ENCODE assay signal across 12 cellular contexts in the genomic region with DNA sequence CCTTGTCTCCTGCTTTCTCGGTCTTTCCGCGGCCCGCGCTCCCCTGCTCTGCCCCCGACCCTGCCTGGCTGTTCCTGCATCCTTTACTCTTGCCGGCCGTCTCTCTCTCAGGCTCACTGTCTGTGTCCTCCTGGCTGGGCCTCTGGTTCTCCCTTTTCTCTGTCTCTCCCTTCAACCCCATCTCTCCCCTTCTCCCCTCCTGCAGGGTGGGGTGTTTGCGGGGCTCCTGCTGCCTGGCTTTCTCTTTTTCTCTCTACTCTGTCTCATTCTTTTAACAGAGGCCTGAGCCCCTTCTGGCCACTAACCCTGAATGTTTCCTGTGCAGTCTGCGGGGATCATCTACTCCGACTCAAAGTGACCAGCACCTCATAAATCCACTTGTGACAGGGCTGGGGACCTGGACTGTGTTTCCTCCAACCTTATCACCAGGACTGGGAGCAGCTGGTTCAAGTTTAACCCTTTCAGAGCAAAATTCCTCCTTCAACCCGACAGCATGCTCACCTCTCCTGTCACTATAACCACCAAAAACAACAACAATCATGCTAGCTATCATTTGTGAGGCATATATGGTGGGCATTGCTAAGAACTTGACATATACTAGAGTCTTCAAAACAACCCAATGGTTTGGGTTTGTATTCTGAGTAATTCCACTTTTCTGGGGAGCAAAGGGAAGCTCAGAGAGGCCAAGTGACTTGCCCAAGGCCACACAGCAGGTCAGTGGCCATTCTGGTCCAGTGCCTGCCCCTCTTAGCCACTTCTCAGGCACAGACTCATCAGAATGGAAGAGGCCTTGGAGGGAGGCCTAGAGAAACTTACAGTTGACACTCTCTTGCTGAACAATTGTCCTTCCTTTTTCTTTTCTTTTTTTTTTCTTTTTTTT. TPM values are rescaled to one million over a fixed set of nuclear protein-coding genes. Genes with fewer than 3 reads are reported as not detected.
A peak's percentile ranks its signal among the peaks of the same experiment; 100 is the strongest.
DNase-seq lines count a peak whose midpoint lies in the region; ATAC-seq and TF ChIP-seq lines count a peak whose summit lies in the region.
"Had no signal": no experiment of that assay in that cellular context is flagged by ENCODE, and none has a peak within 500 bp of the region (broad histone marks: within the 10 kb centered on the region; RNA-seq: fewer than 3 reads in every experiment).

No MANE protein-coding gene starts in this region.

- no peak overlapping the region for H3K4ac ChIP-seq in mesendoderm (ENCODE audit: low read depth, low read length)

- POLR2A ChIA-PET in MCF 10A (lab: Yijun Ruan, JAX), result interaction anchor here (0.6 kb wide), 1 partner anchor 97 kb away, joined by 3 read pairs; no protein-coding TSS in a partner anchor

- H3K36me3 Mint-ChIP-seq in MCF 10A (ENCODE audit: insufficient read depth, unreplicated experiment), result no peaks in the 10 kb centered on the region
- H3K36me3 Mint-ChIP-seq in activated naive CD8-positive, alpha-beta T cell treated with anti-CD3 and anti-CD28 coated beads for 36 hours, result no peaks in the 10 kb centered on the region

- H3K18ac ChIP-seq in mesendoderm (ENCODE audit: low read length), result no peak overlapping the region

- peak overlapping the region; percentile 48 for H3K9ac ChIP-seq in mesendoderm (ENCODE audit: low read length)

- H3K27me3 Mint-ChIP-seq in MCF 10A (ENCODE audit: insufficient read depth, unreplicated experiment), result peaks cover 46% of the 10 kb centered on the region
- peaks cover 55% of the 10 kb centered on the region for H3K27me3 Mint-ChIP-seq in activated naive CD8-positive, alpha-beta T cell treated with anti-CD3 and anti-CD28 coated beads for 36 hours

- H2BK5ac ChIP-seq in mesendoderm (ENCODE audit: low read length), result no peak overlapping the region

- no TSS peak for BruUV-seq in MCF 10A (replicated peaks; lab: Mats Ljungman, UMichigan)

- TF ChIP-seq EP300 in upper lobe of left lung (IDR thresholded peaks at IDR 0.05), result no peak

- H3K27ac Mint-ChIP-seq in MCF 10A (ENCODE audit: low read depth, unreplicated experiment), result no peak overlapping the region
- H3K27ac Mint-ChIP-seq in activated naive CD8-positive, alpha-beta T cell treated with anti-CD3 and anti-CD28 coated beads for 36 hours, result no peak overlapping the region
- H3K27ac Mint-ChIP-seq: activated B cell treated with CpG ODN at 0.5 μM for 24 hours; CD4-positive, alpha-beta T cell had no signal

- H4K8ac ChIP-seq in mesendoderm (ENCODE audit: low read depth, low read length), result no peak overlapping the region

- intact Hi-C loops in breast epithelium (cut with DNase I; ENCODE audit: low total_unique reads), result no loop called here
- intact Hi-C loops in MCF 10A (cut with micrococcal nuclease), result no loop called here

- no peak overlapping the region for H2BK120ac ChIP-seq in mesendoderm (ENCODE audit: low read depth, low read length)

- no peak for ATAC-seq in upper lobe of left lung (ENCODE audit: low FRiP score in 2 of 2)
- ATAC-seq in activated CD4-positive, CD25-positive, alpha-beta regulatory T cell treated with anti-CD3 and anti-CD28 coated beads, Interleukin-2, amount 50 U/mL, for 24 hours, result no peak
- no peak for ATAC-seq in HG02885 (IDR thresholded peaks at IDR 0.05; ENCODE audit: poor library complexity, unreplicated experiment)

- H3K56ac ChIP-seq in mesendoderm (ENCODE audit: low read length), result peak overlapping the region; percentile 80

- H3K9me3 ChIP-seq in breast epithelium, result no peaks in the 10 kb centered on the region
- no peaks in the 10 kb centered on the region for H3K9me3 ChIP-seq in upper lobe of left lung
- H3K9me3 ChIP-seq: ascending aorta had no signal

- no peak overlapping the region for H2AK5ac ChIP-seq in mesendoderm (ENCODE audit: low read length)

- H4K5ac ChIP-seq in mesendoderm (ENCODE audit: low read length), result no peak overlapping the region

- H3K9me3 Mint-ChIP-seq in MCF 10A (ENCODE audit: unreplicated experiment), result no peaks in the 10 kb centered on the region
- no peaks in the 10 kb centered on the region for H3K9me3 Mint-ChIP-seq in activated naive CD8-positive, alpha-beta T cell treated with anti-CD3 and anti-CD28 coated beads for 36 hours
- H3K9me3 Mint-ChIP-seq: activated B cell treated with CpG ODN at 0.5 μM for 24 hours; CD4-positive, alpha-beta T cell had no signal

- H3K4me3 Mint-ChIP-seq in MCF 10A (ENCODE audit: unreplicated experiment), result no peak overlapping the region
- peak overlapping the region; percentile 72 for H3K4me3 Mint-ChIP-seq in activated naive CD8-positive, alpha-beta T cell treated with anti-CD3 and anti-CD28 coated beads for 36 hours
- H3K4me3 Mint-ChIP-seq: activated B cell treated with CpG ODN at 0.5 μM for 24 hours; CD4-positive, alpha-beta T cell had no signal

- TF ChIP-seq POLR2A in breast epithelium (IDR thresholded peaks at IDR 0.05) (no peak), upper lobe of left lung (IDR thresholded peaks at IDR 0.05) (no peak)

- WGBS in mesendoderm (ENCODE audit: extremely low coverage, insufficient coverage, low lambda C conversion rate), result no CpG with 5 or more reads among the region's 12 CpGs
- WGBS in upper lobe of left lung, 2 donors, result 14 to 16% methylated on average over 12 of the region's 12 CpGs

- H3K4me3 ChIP-seq in breast epithelium (peak overlapping the region in 2 of 3 donors; percentile 44 to 60), mesendoderm (ENCODE audit: low read length) (peak overlapping the region; percentile 12), upper lobe of left lung (peak overlapping the region in 3 of 4 donors; percentile 27 to 36 (median 27))
- H3K4me3 ChIP-seq: ascending aorta had no signal

- H3K27ac ChIP-seq in breast epithelium, result no peak overlapping the region
- no peak overlapping the region for H3K27ac ChIP-seq in mesendoderm (ENCODE audit: low read depth, low read length)
- H3K27ac ChIP-seq in upper lobe of left lung, result no peak overlapping the region
- H3K27ac ChIP-seq: ascending aorta had no signal

- no peak overlapping the region for H2BK15ac ChIP-seq in mesendoderm (replicated peaks; ENCODE audit: low read depth)

- no peaks in the 10 kb centered on the region for H3K4me1 Mint-ChIP-seq in MCF 10A (ENCODE audit: insufficient read depth, unreplicated experiment)
- H3K4me1 Mint-ChIP-seq in activated naive CD8-positive, alpha-beta T cell treated with anti-CD3 and anti-CD28 coated beads for 36 hours, result peaks cover 5% of the 10 kb centered on the region

- no peaks in the 10 kb centered on the region for H3K79me2 ChIP-seq in mesendoderm (ENCODE audit: control insufficient read depth, insufficient read depth, low read length)

- H3K27me3 ChIP-seq in breast epithelium (peaks cover 0 to 15% of the 10 kb centered on the region in 2 donors), mesendoderm (ENCODE audit: insufficient read depth, low read length, poor library complexity) (no peaks in the 10 kb centered on the region), upper lobe of left lung (peaks cover 0 to 11% (median 5%) of the 10 kb centered on the region in 4 donors)
- H3K27me3 ChIP-seq: ascending aorta had no signal

- H3K79me1 ChIP-seq in mesendoderm (ENCODE audit: low read length), result no peaks in the 10 kb centered on the region

- CTCF ChIA-PET in MCF 10A (lab: Yijun Ruan, JAX), result interaction anchor here (0.7 kb wide), 1 partner anchor 187 kb away, joined by 3 read pairs; no protein-coding TSS in a partner anchor

- H3K4me1 ChIP-seq in breast epithelium (no peaks in the 10 kb centered on the region), mesendoderm (ENCODE audit: control insufficient read depth, low read depth, low read length) (no peaks in the 10 kb centered on the region), upper lobe of left lung (peaks cover 0 to 10% (median 1%) of the 10 kb centered on the region in 4 donors)
- H3K4me1 ChIP-seq: ascending aorta had no signal

- H3K36me3 ChIP-seq in breast epithelium (no peaks in the 10 kb centered on the region), mesendoderm (ENCODE audit: control insufficient read depth, insufficient read depth, low read length) (no peaks in the 10 kb centered on the region), upper lobe of left lung (no peaks in the 10 kb centered on the region)
- H3K36me3 ChIP-seq: ascending aorta had no signal

- TF ChIP-seq CTCF in breast epithelium (IDR thresholded peaks at IDR 0.05), result no peak
- TF ChIP-seq CTCF in MCF 10A (IDR thresholded peaks at IDR 0.05; ENCODE audit: unreplicated experiment), result no peak
- no peak for TF ChIP-seq CTCF in upper lobe of left lung (IDR thresholded peaks at IDR 0.05)

- DNase-seq in breast epithelium (ENCODE audit: low spot score in 2 of 2) (no peak), MCF 10A (ENCODE audit: unreplicated experiment) (no peak), mesendoderm (no peak), upper lobe of left lung (peak in 1 of 2 donors; percentile 5), NCI-H2029 treated with DMSO at 0.1 percent for 48 hours (lab: John Stamatoyannopoulos, UW) (no peak)
- DNase-seq in activated naive CD8-positive, alpha-beta T cell treated with anti-CD3 and anti-CD28 coated beads for 36 hours, result no peak
- DNase-seq: activated B cell treated with CpG ODN at 0.5 μM for 24 hours; CD4-positive, alpha-beta T cell; NCI-H187 treated with DMSO at 0.1 percent for 48 hours had no signal

- no peak overlapping the region for H3K23ac ChIP-seq in mesendoderm (ENCODE audit: low read length)

- peak overlapping the region; percentile 46 for H3K4me2 ChIP-seq in mesendoderm (ENCODE audit: low read length)

RNA-seq across cellular contexts. Expression of gene RSPO4, which starts 0.8 kb away (rescaled TPM):
- total RNA-seq in breast epithelium, result not detected
- not detected in 2 replicates for total RNA-seq in MCF 10A (2022)
- not detected for total RNA-seq in activated naive CD8-positive, alpha-beta T cell treated with anti-CD3 and anti-CD28 coated beads for 36 hours
- polyA plus RNA-seq in mesendoderm (2013, experiment 1 of 2), result 2.8 TPM
- polyA plus RNA-seq in mesendoderm (2013, experiment 2 of 2), result 2.7 TPM
- 10 to 100 TPM in 1 of 6 donors, 1 to 10 TPM in 4, under 1 TPM in 1; 0.49 to 11.2 (median 4.4) TPM for total RNA-seq in upper lobe of left lung
